Comparison of ENCODE assay signal across 21 cellular contexts in genomic region chr2:239518286-239519080, GRCh38.
A peak's percentile ranks its signal among the peaks of the same experiment; 100 is the strongest.
DNase-seq lines count a peak whose midpoint lies in the region; FAIRE-seq and TF ChIP-seq lines count a peak whose summit lies in the region.
"Had no signal": no experiment of that assay in that cellular context is flagged by ENCODE, and none has a peak within 500 bp of the region (broad histone marks: within the 10 kb centered on the region; RNA-seq: fewer than 3 reads in every experiment).

No MANE protein-coding gene starts in this region.

- FAIRE-seq in kidney (lab: Jason Lieb, UNC) = no peak
- FAIRE-seq: A549, GM12892, RCC 7860 had no signal

- H3K36me3 Mint-ChIP-seq in progenitor cell of endocrine pancreas (ENCODE audit: insufficient read depth) = no peaks in the 10 kb centered on the region
- H3K36me3 Mint-ChIP-seq: CD14-positive monocyte; CD8-positive, alpha-beta memory T cell had no signal

- H3K4me2 ChIP-seq in BLaER1 treated with 17β-estradiol and CSF1 and Interleukin-3, amounts not matched to agents 10 nM and 100 nM = peak overlapping the region in 9 of 11 experiments; percentile 13 to 81 (median 66); a peak in 17 of 22 replicates
- H3K4me2 ChIP-seq: A549, SK-N-SH had no signal

- no peaks in the 10 kb centered on the region for H3K27me3 Mint-ChIP-seq in progenitor cell of endocrine pancreas

- H3K9ac ChIP-seq in BLaER1 treated with 17β-estradiol and CSF1 and Interleukin-3, amounts not matched to agents 10 nM and 100 nM = no peak overlapping the region
- no peak overlapping the region for H3K9ac ChIP-seq in kidney (ENCODE audit: low read length in 2 of 2)
- H3K9ac ChIP-seq: SK-N-SH had no signal

- no peak overlapping the region for H3K4me3 ChIP-seq in BLaER1 treated with 17β-estradiol and CSF1 and Interleukin-3, amounts not matched to agents 10 nM and 100 nM
- H3K4me3 ChIP-seq in kidney (ENCODE audit: low read length in 2 of 2) = no peak overlapping the region
- H3K4me3 ChIP-seq: A549 had no signal

- H4K20me1 ChIP-seq in BLaER1 treated with 17β-estradiol and CSF1 and Interleukin-3, amounts not matched to agents 10 nM and 100 nM = no peaks in the 10 kb centered on the region

- no peak overlapping the region for H3K27ac Mint-ChIP-seq in progenitor cell of endocrine pancreas
- H3K27ac Mint-ChIP-seq: CD14-positive monocyte; CD8-positive, alpha-beta memory T cell had no signal

- DNase-seq in kidney = peak; percentile 52
- DNase-seq in posterior vena cava (ENCODE audit: low spot score) = peak; percentile 68
- no peak for DNase-seq in ureter (ENCODE audit: low spot score)
- DNase-seq in progenitor cell of endocrine pancreas (ENCODE audit: low spot score, unreplicated experiment) = no peak
- DNase-seq in NCI-H1930 (lab: John Stamatoyannopoulos, UW) = no peak
- DNase-seq: CD8-positive, alpha-beta memory T cell; GF-D8; GOT3; Karpas-422; NCI-H1092; NCI-H1436; NCI-H187; NCI-H510A treated with DMSO at 0.1 percent for 48 hours had no signal

- intact Hi-C loops in kidney (cut with DNase I) (no loop called here), posterior vena cava (cut with DNase I) (no loop called here)

- no peaks in the 10 kb centered on the region for H3K27me3 ChIP-seq in BLaER1 treated with 17β-estradiol and CSF1 and Interleukin-3, amounts not matched to agents 10 nM and 100 nM

- no peak for TF ChIP-seq CTCF in kidney (IDR thresholded peaks at IDR 0.05; ENCODE audit: borderline replicate concordance, extremely low read depth, insufficient read depth)
- TF ChIP-seq CTCF in progenitor cell of endocrine pancreas (IDR thresholded peaks at IDR 0.05; ENCODE audit: unreplicated experiment) = no peak

- peaks cover 0 to 51% (median 44%) of the 10 kb centered on the region in 10 experiments; a peak in 17 of 20 replicates for H3K4me1 ChIP-seq in BLaER1 treated with 17β-estradiol and CSF1 and Interleukin-3, amounts not matched to agents 10 nM and 100 nM
- no peaks in the 10 kb centered on the region for H3K4me1 ChIP-seq in kidney (ENCODE audit: control insufficient read depth in 1 of 2, insufficient read depth in 1 of 2, low read depth in 1 of 2, low read length in 2 of 2)
- H3K4me1 ChIP-seq: A549 had no signal

- H3K36me3 ChIP-seq in BLaER1 treated with 17β-estradiol and CSF1 and Interleukin-3, amounts not matched to agents 10 nM and 100 nM = no peaks in the 10 kb centered on the region
- H3K36me3 ChIP-seq in KOPT-K1 (ENCODE audit: insufficient read depth, low read length) (no peaks in the 10 kb centered on the region), kidney (ENCODE audit: control insufficient read depth in 1 of 2, insufficient read depth in 2 of 2, low read length in 2 of 2) (no peaks in the 10 kb centered on the region)

- H3K4me3 Mint-ChIP-seq in progenitor cell of endocrine pancreas (ENCODE audit: low read depth) = no peak overlapping the region
- H3K4me3 Mint-ChIP-seq: CD14-positive monocyte; CD8-positive, alpha-beta memory T cell had no signal

- no peaks in the 10 kb centered on the region for H3K9me3 Mint-ChIP-seq in progenitor cell of endocrine pancreas (ENCODE audit: low read depth)
- H3K9me3 Mint-ChIP-seq: CD8-positive, alpha-beta memory T cell had no signal

- H3K9me3 ChIP-seq in BLaER1 treated with 17β-estradiol and CSF1 and Interleukin-3, amounts not matched to agents 10 nM and 100 nM (replicated peaks in 1 of 11) = peaks cover 0 to 6% (median 0%) of the 10 kb centered on the region in 11 experiments; a peak in 2 of 22 replicates
- H3K9me3 ChIP-seq in KOPT-K1 (ENCODE audit: insufficient read depth, low read length, poor library complexity, severe bottlenecking) (no peaks in the 10 kb centered on the region), kidney (ENCODE audit: control insufficient read depth in 1 of 2, low read length in 2 of 2) (no peaks in the 10 kb centered on the region)
- H3K9me3 ChIP-seq: A549, SK-N-SH had no signal

- H3K27ac ChIP-seq in BLaER1 treated with 17β-estradiol and CSF1 and Interleukin-3, amounts not matched to agents 10 nM and 100 nM = no peak overlapping the region
- H3K27ac ChIP-seq in KOPT-K1 (ENCODE audit: low read depth, low read length, poor library complexity, severe bottlenecking) = peak overlapping the region; percentile 55
- no peak overlapping the region for H3K27ac ChIP-seq in kidney (ENCODE audit: low read depth in 2 of 2, low read length in 2 of 2)
- H3K27ac ChIP-seq: A549, HL-60 had no signal

- peaks cover 4% of the 10 kb centered on the region for H3K4me1 Mint-ChIP-seq in progenitor cell of endocrine pancreas (ENCODE audit: low read depth)
- H3K4me1 Mint-ChIP-seq: CD8-positive, alpha-beta memory T cell had no signal

Comparison
In these comparisons a context has a peak if more than half of its experiments do, and no peak if none do; other contexts are left out.
1. DNase-seq: peak in kidney (single experiment) and posterior vena cava (single experiment); none in ureter (single experiment), progenitor cell of endocrine pancreas (single experiment) and NCI-H1930 (0 of 2).